ENCODE assay signal across 19 cellular contexts in genomic region chr11:118818130-118818529, GRCh38. TPM values are rescaled to one million over a fixed set of nuclear protein-coding genes. Genes with fewer than 3 reads are reported as not detected.
A peak's percentile ranks its signal among the peaks of the same experiment; 100 is the strongest.
DNase-seq lines count a peak whose midpoint lies in the region; ATAC-seq, FAIRE-seq and TF ChIP-seq lines count a peak whose summit lies in the region.
"Had no signal": no experiment of that assay in that cellular context is flagged by ENCODE, and none has a peak within 500 bp of the region (broad histone marks: within the 10 kb centered on the region; RNA-seq: fewer than 3 reads in every experiment).

No MANE protein-coding gene starts in this region.

- peaks cover 52% of the 10 kb centered on the region for H3K4me1 ChIP-seq in OCI-LY1 (ENCODE audit: insufficient read depth, low read length, severe bottlenecking)
- no peaks in the 10 kb centered on the region for H3K4me1 ChIP-seq in small intestine (ENCODE audit: control insufficient read depth in 2 of 2, insufficient read depth in 1 of 2, low read depth in 1 of 2, low read length in 1 of 2)

- H3F3A ChIP-seq in OCI-LY1 (ENCODE audit: insufficient read depth, low read length) = no peaks in the 10 kb centered on the region

- H3K79me2 ChIP-seq in OCI-LY1 (ENCODE audit: insufficient read depth, low read length) = no peaks in the 10 kb centered on the region

- no peak overlapping the region for H3K9ac ChIP-seq in OCI-LY1 (ENCODE audit: low read length)

- H3K36me3 Mint-ChIP-seq in WTC11 (no peaks in the 10 kb centered on the region), naive B cell (no peaks in the 10 kb centered on the region)
- H3K36me3 Mint-ChIP-seq: CD4-positive, alpha-beta memory T cell had no signal

- H2AFZ ChIP-seq in OCI-LY1 (ENCODE audit: low read length) = no peak overlapping the region

- TF ChIP-seq CTCF in OCI-LY1 (IDR thresholded peaks at IDR 0.05; ENCODE audit: low read length) (no peak), WTC11 (IDR thresholded peaks at IDR 0.05) (no peak)

- no peaks in the 10 kb centered on the region for H3K9me2 ChIP-seq in OCI-LY1 (ENCODE audit: low read depth, low read length)

- H3K27me3 Mint-ChIP-seq in WTC11 (ENCODE audit: low read depth) = peaks cover 3% of the 10 kb centered on the region; the same call in 1 of the 2 replicates
- H3K27me3 Mint-ChIP-seq in naive B cell = no peaks in the 10 kb centered on the region
- H3K27me3 Mint-ChIP-seq: CD4-positive, alpha-beta memory T cell had no signal

- H3K9me3 ChIP-seq in OCI-LY1 (ENCODE audit: low read length) = no peaks in the 10 kb centered on the region
- H3K9me3 ChIP-seq in small intestine (ENCODE audit: control insufficient read depth, low read depth) = no peaks in the 10 kb centered on the region

- ATAC-seq in WTC11 (no peak), naive B cell (ENCODE audit: low read depth in 2 of 2) (no peak), GM19397 (IDR thresholded peaks at IDR 0.05; ENCODE audit: unreplicated experiment) (no peak), HG03095 (IDR thresholded peaks at IDR 0.05; ENCODE audit: unreplicated experiment) (no peak)
- ATAC-seq: HCT116, K562 had no signal

- 95 to 99% (median 97%) methylated on average over 4 of the region's 4 CpGs for WGBS in small intestine, 3 donors

- H3K36me3 ChIP-seq in OCI-LY1 (ENCODE audit: insufficient read depth, low read length) (no peaks in the 10 kb centered on the region), small intestine (ENCODE audit: control insufficient read depth in 2 of 2, insufficient read depth in 2 of 2, low read length in 2 of 2) (no peaks in the 10 kb centered on the region)

- H3K4me3 Mint-ChIP-seq in WTC11 = no peak overlapping the region
- peak overlapping the region in 1 of 8 donors; percentile 20 for H3K4me3 Mint-ChIP-seq in naive B cell
- H3K4me3 Mint-ChIP-seq: CD4-positive, alpha-beta memory T cell; HFFc6 had no signal

- H3K4me3 ChIP-seq in OCI-LY1 (ENCODE audit: low read depth, low read length, poor library complexity, severe bottlenecking) = no peak overlapping the region
- no peak overlapping the region for H3K4me3 ChIP-seq in small intestine (ENCODE audit: low read depth in 1 of 2, low read length in 2 of 2)
- H3K4me3 ChIP-seq: K562 had no signal

- H4K20me1 ChIP-seq in OCI-LY1 (ENCODE audit: insufficient read depth, low read length) = no peaks in the 10 kb centered on the region

- H3K9me3 Mint-ChIP-seq in WTC11 = no peaks in the 10 kb centered on the region
- H3K9me3 Mint-ChIP-seq in naive B cell = no peaks in the 10 kb centered on the region
- H3K9me3 Mint-ChIP-seq: CD4-positive, alpha-beta memory T cell; HFFc6 had no signal

- H3K27ac ChIP-seq in OCI-LY1 (ENCODE audit: low read depth, low read length, poor library complexity, severe bottlenecking) (peak overlapping the region; percentile 99), small intestine (ENCODE audit: low read depth in 1 of 2, low read length in 1 of 2) (no peak overlapping the region)

- POLR2A ChIA-PET in WTC11 (lab: Charles Lee) = no interaction called here

- H3K4me1 Mint-ChIP-seq in WTC11 = peaks cover 9% of the 10 kb centered on the region; the same call in 1 of the 2 replicates
- H3K4me1 Mint-ChIP-seq in naive B cell = peaks cover 40 to 78% (median 53%) of the 10 kb centered on the region in 3 donors

- no peak overlapping the region for H3K4me2 ChIP-seq in OCI-LY1 (ENCODE audit: low read length)

- H3K27ac Mint-ChIP-seq in WTC11 (no peak overlapping the region), naive B cell (peak overlapping the region; percentile 30 to 100 (median 88))
- H3K27ac Mint-ChIP-seq: CD4-positive, alpha-beta memory T cell; HFFc6 had no signal

- no peaks in the 10 kb centered on the region for H3K27me3 ChIP-seq in OCI-LY1 (ENCODE audit: insufficient read depth, low read length)
- H3K27me3 ChIP-seq in small intestine (ENCODE audit: control insufficient read depth in 2 of 2, insufficient read depth in 2 of 2, low read length in 2 of 2) = no peaks in the 10 kb centered on the region

- FAIRE-seq in A204.1 (lab: Jason Lieb, UNC) (peak; percentile 65), small intestine (lab: Jason Lieb, UNC) (no peak)
- FAIRE-seq: HTR-8/SVneo, K562 had no signal

- CTCF ChIA-PET in WTC11 (lab: Charles Lee) = no interaction called here

- no peak for DNase-seq in WTC11 (ENCODE audit: low spot score)
- DNase-seq in naive B cell = no peak
- no peak for DNase-seq in activated CD4-positive, CD25-positive, alpha-beta regulatory T cell (lab: John Stamatoyannopoulos, UW)
- DNase-seq in small intestine = no peak
- DNase-seq: ACHN; CD4-positive, alpha-beta memory T cell; DMS153; DMS79; GOT3; H7; HFFc6; IMR-90 had no signal

TF ChIP-seq in WTC11, 78 proteins besides CTCF, POLR2A, EP300 and RAD21:
- TF ChIP-seq NFYB (CRISPR knock-in tag; conservative IDR thresholded peaks at IDR 0.05; ENCODE audit: low read depth) (no peak), MXD4 (CRISPR knock-in tag; IDR thresholded peaks at IDR 0.05; ENCODE audit: borderline replicate concordance) (no peak), TCF7 (CRISPR knock-in tag; IDR thresholded peaks at IDR 0.05; ENCODE audit: low read depth) (no peak), HMGA2 (CRISPR knock-in tag; IDR thresholded peaks at IDR 0.05) (peak; percentile 90; the same call in 1 of the 2 replicates)
TF ChIP-seq in WTC11: peak in this region for 1.

RNA-seq across cellular contexts. Expression of gene DDX6, which starts 27.2 kb away (rescaled TPM):
- total RNA-seq in WTC11 (2021) = 151 to 167 TPM (median 166 TPM) in 3 replicates
- polyA plus RNA-seq in naive B cell (ENCODE audit: low read depth in 6 of 6) (100 to 1,000 TPM in 5 of 6 donors, 10 to 100 TPM in 1; 71.3 to 140 (median 124) TPM), small intestine (10 to 100 TPM; 16.1 to 26.4 (median 18.1) TPM)
